ENCODE assay signal across 11 cellular contexts in genomic region chr1:208161656-208162375, GRCh38.
DNase-seq lines count a peak whose midpoint lies in the region; ATAC-seq and TF ChIP-seq lines count a peak whose summit lies in the region.
"Had no signal": no experiment of that assay in that cellular context is flagged by ENCODE, and none has a peak within 500 bp of the region (broad histone marks: within the 10 kb centered on the region; RNA-seq: fewer than 3 reads in every experiment).

No MANE protein-coding gene starts in this region.

- no peaks in the 10 kb centered on the region; the same call in 1 of the 2 replicates for H3K79me2 ChIP-seq in GM23248 (ENCODE audit: insufficient read depth)

- H3F3A ChIP-seq in GM23248 (ENCODE audit: insufficient read depth), result peaks cover 19% of the 10 kb centered on the region

- H3K4me2 ChIP-seq in GM23248 (ENCODE audit: unreplicated experiment), result peak overlapping the region; percentile 3

- H3K9me3 ChIP-seq in GM23248 (ENCODE audit: low read depth) (no peaks in the 10 kb centered on the region), WERI-Rb-1 (ENCODE audit: severe bottlenecking) (no peaks in the 10 kb centered on the region), heart right ventricle (no peaks in the 10 kb centered on the region)

- H3K27me3 ChIP-seq in GM23248 (replicated peaks; ENCODE audit: insufficient read depth) (no peaks in the 10 kb centered on the region), WERI-Rb-1 (ENCODE audit: insufficient read depth, low read depth, severe bottlenecking) (no peaks in the 10 kb centered on the region), heart right ventricle (no peaks in the 10 kb centered on the region), rectal smooth muscle tissue (ENCODE audit: control insufficient read depth, insufficient read depth, low read length) (no peaks in the 10 kb centered on the region)

- H3K4me1 ChIP-seq in GM23248 (ENCODE audit: insufficient read depth), result peaks cover 52% of the 10 kb centered on the region
- H3K4me1 ChIP-seq in heart right ventricle, result peaks cover 26 to 100% (median 81%) of the 10 kb centered on the region in 9 donors
- H3K4me1 ChIP-seq in rectal smooth muscle tissue (ENCODE audit: control insufficient read depth, insufficient read depth, low read length), result peaks cover 29% of the 10 kb centered on the region

- no peak overlapping the region for H2AFZ ChIP-seq in GM23248

- peak; percentile 24 to 69 (median 44) for ATAC-seq in heart right ventricle
- ATAC-seq in HG03025 (IDR thresholded peaks at IDR 0.05; ENCODE audit: low FRiP score, unreplicated experiment), result no peak
- no peak for ATAC-seq in HG03469 (IDR thresholded peaks at IDR 0.05; ENCODE audit: unreplicated experiment)
- ATAC-seq: activated naive CD4-positive, alpha-beta T cell treated with anti-CD3 and anti-CD28 coated beads, Interleukin-2, amount 50 U/mL, for 72 hours had no signal

- in situ Hi-C loops in GM23248 (cut with MboI), result no loop called here

- TF ChIP-seq CTCF in WERI-Rb-1 (IDR thresholded peaks at IDR 0.05; ENCODE audit: low read depth, low read length) (no peak), heart right ventricle (IDR thresholded peaks at IDR 0.05) (no peak)

- WGBS in GM23248 (ENCODE audit: low coverage in 1 of 2, low lambda C conversion rate in 2 of 2, missing lambda C conversion rate in 2 of 2), 2 experiments, result 67 to 68% methylated on average over 6 of the region's 6 CpGs
- WGBS in heart right ventricle, 2 donors, result 26 to 39% methylated on average over 6 of the region's 6 CpGs

- H3K36me3 ChIP-seq in GM23248 (ENCODE audit: low read depth) (no peaks in the 10 kb centered on the region), WERI-Rb-1 (no peaks in the 10 kb centered on the region), heart right ventricle (peaks cover 0 to 3% (median 0%) of the 10 kb centered on the region in 9 donors), rectal smooth muscle tissue (ENCODE audit: control insufficient read depth, insufficient read depth, low read length) (no peaks in the 10 kb centered on the region)

- DNase-seq in GM23248, result peak; percentile 60
- DNase-seq in WERI-Rb-1, result peak; percentile 79
- DNase-seq in heart right ventricle, result no peak
- DNase-seq in epidermal melanocyte (ENCODE audit: insufficient read length, low spot score), result no peak
- DNase-seq in NCI-H187 (lab: John Stamatoyannopoulos, UW), result no peak
- DNase-seq: CD4-positive, CD25-positive, alpha-beta regulatory T cell; stimulated activated CD4-positive, alpha-beta T cell treated with anti-CD3 and anti-CD28 coated beads, Interleukin-4, amount 100 ng/mL, for 24 hours had no signal

- H3K27ac ChIP-seq in GM23248 (no peak overlapping the region), WERI-Rb-1 (peak overlapping the region; percentile 61), heart right ventricle (peak overlapping the region in 8 of 10 donors; percentile 10 to 79 (median 52)), rectal smooth muscle tissue (ENCODE audit: low read depth, low read length) (peak overlapping the region; percentile 43)

- H3K4me3 ChIP-seq in GM23248, result no peak overlapping the region
- H3K4me3 ChIP-seq in WERI-Rb-1 (ENCODE audit: low read depth, low read length), result no peak overlapping the region
- no peak overlapping the region for H3K4me3 ChIP-seq in heart right ventricle
- no peak overlapping the region for H3K4me3 ChIP-seq in rectal smooth muscle tissue (ENCODE audit: low read length)

- no peak overlapping the region for H3K9ac ChIP-seq in GM23248
- peak overlapping the region; percentile 4 for H3K9ac ChIP-seq in rectal smooth muscle tissue (ENCODE audit: low read length)

- H4K20me1 ChIP-seq in GM23248 (ENCODE audit: insufficient read depth), result no peaks in the 10 kb centered on the region

- H3K9me2 ChIP-seq in GM23248 (ENCODE audit: insufficient read depth), result no peaks in the 10 kb centered on the region

- intact Hi-C loops in heart right ventricle (cut with DNase I), result no loop called here

Comparison
In these comparisons a context has a peak if more than half of its experiments do, and no peak if none do; other contexts are left out.
1. DNase-seq: peak in GM23248 (single experiment) and WERI-Rb-1 (single experiment); none in heart right ventricle (0 of 2), epidermal melanocyte (single experiment) and NCI-H187 (0 of 2).
2. ATAC-seq: peak in heart right ventricle (8 of 8); none in HG03025 (single experiment) and HG03469 (single experiment).